In the genomic region with DNA sequence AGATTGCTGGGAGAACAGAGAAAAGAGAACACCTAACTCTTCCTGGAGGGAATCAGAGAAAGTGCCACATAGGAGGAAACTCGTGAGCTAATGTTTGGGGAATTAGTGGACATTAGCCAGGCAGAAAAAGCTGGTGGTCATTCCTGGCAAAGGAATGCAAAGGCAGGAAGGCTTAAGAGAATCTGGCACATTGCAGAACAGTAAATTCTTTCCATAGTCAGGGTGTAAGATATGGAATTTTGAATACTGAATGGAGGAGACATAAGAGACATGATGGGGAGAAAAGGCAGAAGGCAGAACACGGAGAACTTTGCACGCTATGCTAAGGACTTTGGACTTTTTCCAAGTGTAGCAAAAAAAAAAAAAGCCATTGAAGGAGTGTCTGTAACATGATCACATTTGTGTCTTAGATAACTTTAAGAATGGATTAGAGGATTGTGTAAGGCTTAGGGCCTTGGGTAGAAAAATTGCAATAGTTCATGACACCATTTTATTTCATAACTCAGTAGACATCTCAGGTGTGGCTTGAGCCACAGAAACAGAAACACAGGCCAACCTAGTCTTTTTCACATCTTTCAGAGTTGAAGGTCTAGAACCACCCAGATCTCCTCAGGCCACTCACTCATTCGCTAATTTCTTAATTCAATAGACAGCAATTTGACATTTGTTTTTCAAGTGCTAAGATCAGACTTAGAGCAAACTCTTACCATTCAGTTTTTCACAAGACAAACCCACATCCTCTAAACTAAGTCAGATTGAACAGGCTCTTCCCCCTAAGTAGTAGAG, we compare ENCODE assay signal across 9 cellular contexts. TPM values are rescaled to one million over a fixed set of nuclear protein-coding genes. Genes with fewer than 3 reads are reported as not detected.
A peak's percentile ranks its signal among the peaks of the same experiment; 100 is the strongest.
DNase-seq lines count a peak whose midpoint lies in the region; TF ChIP-seq lines count a peak whose summit lies in the region.
"Had no signal": no experiment of that assay in that cellular context is flagged by ENCODE, and none has a peak within 500 bp of the region (broad histone marks: within the 10 kb centered on the region; RNA-seq: fewer than 3 reads in every experiment).

No MANE protein-coding gene starts in this region.

- H3K4me1 ChIP-seq in esophagus muscularis mucosa: peaks cover 0 to 22% (median 16%) of the 10 kb centered on the region in 4 donors

- intact Hi-C loops in esophagus muscularis mucosa (cut with DNase I): no loop called here

- H3K4me3 ChIP-seq in esophagus muscularis mucosa (no peak overlapping the region), skeletal muscle cell (ENCODE audit: low read depth, low read length) (no peak overlapping the region)

- no peaks in the 10 kb centered on the region for H3K27me3 ChIP-seq in esophagus muscularis mucosa

- no peaks in the 10 kb centered on the region for H3K36me3 ChIP-seq in esophagus muscularis mucosa

- DNase-seq in DMS79 (lab: John Stamatoyannopoulos, UW) (peak; percentile 3), DMS79 treated with DMSO at 0.1 percent for 48 hours (lab: John Stamatoyannopoulos, UW) (no peak), OCI-M1 (lab: John Stamatoyannopoulos, UW) (peak; percentile 70), esophagus muscularis mucosa (ENCODE audit: extremely low spot score) (no peak), skeletal muscle cell (ENCODE audit: low read depth) (peak; percentile 92), DMS 273 treated with DMSO at 0.1 percent for 48 hours (lab: John Stamatoyannopoulos, UW) (no peak), retina (no peak)
- DNase-seq in activated CD4-positive, CD25-positive, alpha-beta regulatory T cell (lab: John Stamatoyannopoulos, UW): no peak
- DNase-seq: NCI-H1105 had no signal

- no peak for TF ChIP-seq POLR2A in esophagus muscularis mucosa (IDR thresholded peaks at IDR 0.05; ENCODE audit: low read depth)

- H3K9me3 ChIP-seq in esophagus muscularis mucosa: no peaks in the 10 kb centered on the region

- no peak for TF ChIP-seq CTCF in esophagus muscularis mucosa (IDR thresholded peaks at IDR 0.05)

- no peak for TF ChIP-seq EP300 in esophagus muscularis mucosa (IDR thresholded peaks at IDR 0.05)

- 48% methylated on average over 4 of the region's 4 CpGs for WGBS in esophagus muscularis mucosa

- peak overlapping the region; percentile 22 to 56 (median 44) for H3K27ac ChIP-seq in esophagus muscularis mucosa (replicated peaks in 1 of 4)

RNA-seq across cellular contexts. Expression of gene CCDC80, which starts 31.2 kb away (rescaled TPM):
- total RNA-seq in esophagus muscularis mucosa: 100 to 1,000 TPM in 2 of 4 donors, 10 to 100 TPM in 2; 34.7 to 213 (median 127) TPM

Comparison
In these comparisons a context has a peak if more than half of its experiments do, and no peak if none do; other contexts are left out.
1. DNase-seq: peak in DMS79 (single experiment), OCI-M1 (single experiment) and skeletal muscle cell (single experiment); none in DMS79 treated with DMSO at 0.1 percent for 48 hours (single experiment), esophagus muscularis mucosa (single experiment), activated CD4-positive, CD25-positive, alpha-beta regulatory T cell (0 of 4), DMS 273 treated with DMSO at 0.1 percent for 48 hours (single experiment) and retina (single experiment).